8 cellular contexts compared by ENCODE assay signal in the genomic region with DNA sequence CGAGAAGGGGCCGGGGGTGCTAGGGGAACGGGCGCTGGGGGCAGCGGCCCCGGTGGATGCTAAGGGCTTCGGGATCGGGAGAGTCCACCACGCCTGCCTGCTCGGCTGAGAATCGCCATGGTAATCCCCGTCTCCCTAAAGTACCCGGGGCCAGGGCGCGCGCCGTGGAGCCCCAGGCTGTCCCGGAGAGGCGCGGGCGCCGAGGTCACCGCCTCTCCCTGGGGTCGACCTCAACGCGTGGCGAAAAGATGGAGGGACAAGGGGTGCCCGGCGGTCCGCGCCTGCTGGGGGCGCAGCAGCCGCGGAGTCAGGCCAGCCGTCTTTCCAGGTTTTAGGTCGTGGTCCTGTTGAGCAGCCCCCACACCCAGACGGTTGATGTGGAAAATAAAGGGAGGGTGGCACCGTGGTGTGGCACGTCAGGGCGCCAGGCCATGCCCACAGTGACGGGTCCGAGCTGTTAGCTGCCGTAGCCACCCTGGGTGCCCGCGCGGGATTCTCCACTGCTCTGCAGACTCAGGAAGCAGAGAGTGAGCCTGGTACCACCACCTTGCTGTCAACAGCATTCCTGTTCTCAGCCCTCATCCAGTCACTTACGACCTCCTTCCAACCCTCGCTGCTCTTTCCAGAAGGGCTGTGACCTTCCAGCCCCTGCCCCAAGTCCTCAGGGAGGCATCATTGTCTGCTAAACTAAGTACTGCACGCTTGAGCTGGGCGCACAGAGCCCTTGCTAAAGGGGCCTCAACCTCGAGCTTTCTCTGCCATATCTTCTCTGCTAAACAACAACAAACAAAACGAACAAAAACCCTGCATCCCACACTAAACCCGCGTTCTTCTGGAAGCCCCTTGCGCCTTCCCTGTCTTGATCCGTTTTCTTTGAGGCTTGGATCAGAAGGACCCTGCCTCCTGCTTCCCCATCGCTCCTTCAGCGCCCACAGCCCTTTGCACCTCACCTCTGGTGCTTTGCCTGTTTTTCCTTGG. TPM values are rescaled to one million over a fixed set of nuclear protein-coding genes. Genes with fewer than 3 reads are reported as not detected.
DNase-seq lines count a peak whose midpoint lies in the region; ATAC-seq, FAIRE-seq and TF ChIP-seq lines count a peak whose summit lies in the region.

No MANE protein-coding gene starts in this region.

- no peaks in the 10 kb centered on the region for H3K79me2 ChIP-seq in HepG2 (ENCODE audit: insufficient read depth, low read length)

- in situ Hi-C loops in brain microvascular endothelial cell (cut with HindIII; ENCODE audit: low pct_ligation_motif_present, low sequenced_read_pairs) (no loop called here), HepG2 (cut with HindIII; ENCODE audit: extremely low pct_ligation_motif_present, low pct_unique_long_range_greater_than_20kb) (no loop called here)

- peak overlapping the region; percentile 77 for H3K4me2 ChIP-seq in HepG2 (ENCODE audit: low read depth, low read length)

- no peaks in the 10 kb centered on the region for H3K36me3 ChIP-seq in CD4-positive, CD25-positive, alpha-beta regulatory T cell (ENCODE audit: control insufficient read depth, insufficient read depth, low read length)
- H3K36me3 ChIP-seq in NT2/D1 (ENCODE audit: insufficient read depth, insufficient read length, low read length) (no peaks in the 10 kb centered on the region), brain microvascular endothelial cell (replicated peaks) (no peaks in the 10 kb centered on the region), HepG2 (replicated peaks in 1 of 2; ENCODE audit: control insufficient read depth in 1 of 2, insufficient read depth in 2 of 2, low read length in 2 of 2) (no peaks in the 10 kb centered on the region), thymus (ENCODE audit: control insufficient read depth, insufficient read depth) (no peaks in the 10 kb centered on the region)

- intact Hi-C loops in HepG2 (cut with micrococcal nuclease; ENCODE audit: unreplicated experiment): no loop called here

- H3K4me1 Mint-ChIP-seq in CD4-positive, CD25-positive, alpha-beta regulatory T cell: peaks cover 5 to 18% (median 6%) of the 10 kb centered on the region in 4 donors

- no peaks in the 10 kb centered on the region for H3K36me3 Mint-ChIP-seq in CD4-positive, CD25-positive, alpha-beta regulatory T cell

- H3K4me3 ChIP-seq in CD4-positive, CD25-positive, alpha-beta regulatory T cell (ENCODE audit: low read depth, low read length): no peak overlapping the region
- H3K4me3 ChIP-seq in NT2/D1 (ENCODE audit: insufficient read length, low read depth) (peak overlapping the region; percentile 58), brain microvascular endothelial cell (ENCODE audit: low read depth, low read length) (peak overlapping the region; percentile 50), HepG2 (replicated peaks in 1 of 3; ENCODE audit: insufficient read depth in 1 of 3, low read depth in 2 of 3, low read length in 3 of 3) (peak overlapping the region; percentile 51 to 70 (median 55); a peak in 5 of 6 replicates), thymus (ENCODE audit: low read length) (peak overlapping the region; percentile 57)

- no peaks in the 10 kb centered on the region for H4K20me1 ChIP-seq in HepG2 (ENCODE audit: insufficient read depth, low read length)

- no peaks in the 10 kb centered on the region for H3K9me3 ChIP-seq in CD4-positive, CD25-positive, alpha-beta regulatory T cell (ENCODE audit: control insufficient read depth in 2 of 2, low read length in 2 of 2)
- no peaks in the 10 kb centered on the region for H3K9me3 ChIP-seq in NT2/D1 (ENCODE audit: insufficient read depth, low read length)
- no peaks in the 10 kb centered on the region for H3K9me3 ChIP-seq in HepG2 (ENCODE audit: low read length)
- H3K9me3 ChIP-seq in thymus (ENCODE audit: control insufficient read depth): no peaks in the 10 kb centered on the region

- no peak for TF ChIP-seq RAD21 in HepG2 (CRISPR knock-in tag; IDR thresholded peaks at IDR 0.05)

- CTCF ChIA-PET in HepG2 (lab: Yijun Ruan, JAX; ENCODE audit: low intra/inter-chr PET ratio, low total read pairs): no interaction called here

- peaks cover 0 to 1% (median 0%) of the 10 kb centered on the region in 7 donors for H3K9me3 Mint-ChIP-seq in CD4-positive, CD25-positive, alpha-beta regulatory T cell

- no peak overlapping the region for H2AFZ ChIP-seq in HepG2 (ENCODE audit: low read length)

- TF ChIP-seq CTCF in brain microvascular endothelial cell (IDR thresholded peaks at IDR 0.05; ENCODE audit: low read depth, low read length, missing control alignments) (no peak), HepG2 (CRISPR knock-in tag; IDR thresholded peaks at IDR 0.05) (peak; percentile 26; the same call in 1 of the 2 replicates)

- TF ChIP-seq POLR2A in HepG2 (IDR thresholded peaks at IDR 0.05; ENCODE audit: insufficient read depth in 1 of 2, low read depth in 2 of 2, low read length in 2 of 2) (no peak), GM12892 (IDR thresholded peaks at IDR 0.05; ENCODE audit: low read depth, low read length) (no peak)

- H3K27ac ChIP-seq in CD4-positive, CD25-positive, alpha-beta regulatory T cell (ENCODE audit: insufficient read depth, low read length, poor library complexity, severe bottlenecking): no peak overlapping the region
- no peak overlapping the region for H3K27ac ChIP-seq in brain microvascular endothelial cell
- no peak overlapping the region for H3K27ac ChIP-seq in HepG2 (ENCODE audit: extremely low read length, insufficient read depth, low read length)
- no peak overlapping the region for H3K27ac ChIP-seq in thymus (ENCODE audit: low read depth)

- peak overlapping the region; percentile 89 to 96 (median 90) for H3K4me3 Mint-ChIP-seq in CD4-positive, CD25-positive, alpha-beta regulatory T cell

- H3K27ac Mint-ChIP-seq in CD4-positive, CD25-positive, alpha-beta regulatory T cell: peak overlapping the region in 2 of 3 donors; percentile 69 to 89

- peaks cover 15% of the 10 kb centered on the region for H3K4me1 ChIP-seq in CD4-positive, CD25-positive, alpha-beta regulatory T cell (ENCODE audit: control insufficient read depth, insufficient read depth, low read length, poor library complexity, severe bottlenecking)
- H3K4me1 ChIP-seq in NT2/D1 (ENCODE audit: insufficient read depth, insufficient read length): peaks cover 6% of the 10 kb centered on the region
- peaks cover 16% of the 10 kb centered on the region for H3K4me1 ChIP-seq in HepG2 (ENCODE audit: insufficient read depth, low read length)
- H3K4me1 ChIP-seq in thymus (ENCODE audit: control insufficient read depth, insufficient read depth, low read length): peaks cover 4% of the 10 kb centered on the region

- no peak for TF ChIP-seq EP300 in HepG2 (IDR thresholded peaks at IDR 0.05; ENCODE audit: low read depth in 2 of 2, low read length in 2 of 2)
- TF ChIP-seq EP300 in HepG2 (CRISPR knock-in tag; IDR thresholded peaks at IDR 0.05; ENCODE audit: borderline replicate concordance): no peak

- 24% methylated on average over 26 of the region's 58 CpGs for WGBS in HepG2 (ENCODE audit: low lambda C conversion rate)
- 18% methylated on average over 58 of the region's 58 CpGs for WGBS in thymus

- no TSS peak for BruUV-seq in HepG2 (replicated peaks; lab: Mats Ljungman, UMichigan)

- POLR2A ChIA-PET in HepG2 (lab: Yijun Ruan, JAX): no interaction called here

- no peaks in the 10 kb centered on the region for H3K27me3 ChIP-seq in CD4-positive, CD25-positive, alpha-beta regulatory T cell (ENCODE audit: control insufficient read depth, insufficient read depth, low read length)
- H3K27me3 ChIP-seq in NT2/D1 (ENCODE audit: insufficient read depth, insufficient read length) (peaks cover 38% of the 10 kb centered on the region), brain microvascular endothelial cell (replicated peaks) (no peaks in the 10 kb centered on the region), HepG2 (ENCODE audit: control insufficient read depth in 1 of 2, insufficient read depth in 2 of 2, low read length in 2 of 2) (peaks cover 2 to 36% of the 10 kb centered on the region in 2 experiments; a peak in 4 of 5 replicates), thymus (ENCODE audit: control insufficient read depth, insufficient read depth) (peaks cover 3% of the 10 kb centered on the region)

- ATAC-seq in CD4-positive, CD25-positive, alpha-beta regulatory T cell (ENCODE audit: low read depth in 2 of 2): no peak
- ATAC-seq in GM21528 (IDR thresholded peaks at IDR 0.05; ENCODE audit: low FRiP score, unreplicated experiment): peak; percentile 13
- ATAC-seq in HepG2: peak; percentile 50

- peak in 1 of 3 donors; percentile 9 for DNase-seq in CD4-positive, CD25-positive, alpha-beta regulatory T cell
- DNase-seq in NT2/D1 (ENCODE audit: low read depth, low spot score) (no peak), brain microvascular endothelial cell (no peak), HepG2 (ENCODE audit: low spot score) (no peak), NCI-H510A (lab: John Stamatoyannopoulos, UW) (no peak), GM12892 (ENCODE audit: insufficient read length) (no peak)

- peaks cover 2% of the 10 kb centered on the region for H3K27me3 Mint-ChIP-seq in CD4-positive, CD25-positive, alpha-beta regulatory T cell

- H3K9ac ChIP-seq in NT2/D1 (ENCODE audit: insufficient read length, low read depth): peak overlapping the region; percentile 61
- no peak overlapping the region for H3K9ac ChIP-seq in HepG2 (ENCODE audit: insufficient read depth, low read depth, low read length)

- FAIRE-seq in HepG2 (lab: Jason Lieb, UNC) (no peak), GM12892 (lab: Jason Lieb, UNC) (no peak)

RNA-seq across cellular contexts. Expression of a gene that starts 0.7 kb away (rescaled TPM):
- total RNA-seq in CD4-positive, CD25-positive, alpha-beta regulatory T cell: not detected
- 1 to 10 TPM in 2 of 4 donors, under 1 TPM in 1, not detected in 1; 0.26 to 3.6 (median 1.3) TPM for polyA plus RNA-seq in CD4-positive, CD25-positive, alpha-beta regulatory T cell
- total RNA-seq in HepG2 (2016; rRNA removed; fragmentation: Illumina TruSeq; extraction: Trizol): not detected in 2 replicates
- 0.26 TPM in 1 of 2 replicates, not detected in the other for total RNA-seq in HepG2 (2016; cell fraction: cytosol; rRNA removed; fragmentation: Illumina TruSeq; extraction: Trizol; ENCODE audit: low read depth)
- not detected in 2 replicates for total RNA-seq in HepG2 (2016; cell fraction: insoluble cytoplasmic fraction; rRNA removed; fragmentation: Illumina TruSeq; extraction: Trizol)
- total RNA-seq in HepG2 (2016; cell fraction: membrane; rRNA removed; fragmentation: Illumina TruSeq; extraction: Trizol): 0.21 TPM in 1 of 2 replicates, not detected in the other
- total RNA-seq in HepG2 (2016; cell fraction: nucleus; rRNA removed; fragmentation: Illumina TruSeq; extraction: Trizol): not detected in 2 replicates
- polyA plus RNA-seq in HepG2 (2011; rRNA removed): 0.07 TPM in 1 of 2 replicates, not detected in the other
- polyA plus RNA-seq in HepG2 (2011; cell fraction: cytosol; rRNA removed): not detected in 2 replicates
- not detected in 2 replicates for polyA plus RNA-seq in HepG2 (2011; cell fraction: nucleus; rRNA removed)
- polyA plus RNA-seq in HepG2 (2012): not detected in 2 replicates
- polyA plus RNA-seq in HepG2 (2016; cell fraction: cytosol; fragmentation: Illumina TruSeq; extraction: Trizol; ENCODE audit: low read depth): 0.14 TPM in 1 of 2 replicates, not detected in the other
- polyA plus RNA-seq in HepG2 (2016; cell fraction: insoluble cytoplasmic fraction; fragmentation: Illumina TruSeq; extraction: Trizol; ENCODE audit: low read depth): not detected in 2 replicates
- 0.16 TPM in 1 of 2 replicates, not detected in the other for polyA plus RNA-seq in HepG2 (2016; cell fraction: membrane; fragmentation: Illumina TruSeq; extraction: Trizol; ENCODE audit: low read depth)
- not detected in 2 replicates for polyA plus RNA-seq in HepG2 (2016; cell fraction: nucleus; fragmentation: Illumina TruSeq; extraction: Trizol; ENCODE audit: insufficient read depth, low read depth)
- 0.87 TPM in 1 of 2 replicates, not detected in the other for polyA minus RNA-seq in HepG2 (2011; rRNA and poly(A)+ RNA removed; ENCODE audit: low replicate concordance)
- polyA minus RNA-seq in HepG2 (2011; cell fraction: cytosol; rRNA and poly(A)+ RNA removed): not detected in 2 replicates
- not detected in 2 replicates for polyA minus RNA-seq in HepG2 (2011; cell fraction: nucleus; rRNA and poly(A)+ RNA removed)
- polyA plus RNA-seq in thymus: 1.2 TPM
- 3.6 TPM for polyA plus RNA-seq in GM12892 (2012; ENCODE audit: missing spikeins)

Comparison
In these comparisons a context has a peak if more than half of its experiments do, and no peak if none do; other contexts are left out.
1. ATAC-seq: peak in GM21528 (single experiment) and HepG2 (single experiment); none in CD4-positive, CD25-positive, alpha-beta regulatory T cell (0 of 2).